Comparison of ENCODE assay signal across 28 cellular contexts in the genomic region with DNA sequence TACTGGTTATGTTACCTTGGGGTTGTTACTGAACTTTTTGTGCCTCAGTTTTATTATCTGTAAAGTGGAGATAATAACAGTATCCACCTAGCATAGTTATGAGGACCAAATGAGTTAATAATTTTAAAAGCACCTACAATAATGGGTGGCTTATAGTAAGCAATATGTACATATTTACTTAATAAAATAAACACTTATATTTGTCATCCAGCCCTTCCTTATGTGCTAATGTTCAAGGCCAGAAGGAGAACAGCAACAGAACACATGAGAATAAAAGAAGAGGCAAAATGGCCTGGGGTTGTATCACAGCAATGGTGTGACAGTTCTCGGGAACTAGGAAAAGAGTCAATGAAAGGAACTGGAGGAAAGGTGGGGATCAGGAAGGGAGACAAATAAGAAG.
"Had no signal": no experiment of that assay in that cellular context is flagged by ENCODE, and none has a peak within 500 bp of the region (broad histone marks: within the 10 kb centered on the region; RNA-seq: fewer than 3 reads in every experiment).

No MANE protein-coding gene starts in this region.

- DNase-seq: activated CD4-positive, alpha-beta T cell treated with anti-CD3 and anti-CD28 coated beads for 36 hours; activated CD4-positive, CD25-positive, alpha-beta regulatory T cell; activated effector memory CD4-positive, alpha-beta T cell treated with Interleukin-2 at 50 U/mL for 16 hours; activated naive CD4-positive, alpha-beta T cell treated with Interleukin-2 at 50 U/mL for 16 hours; activated T-cell treated with anti-CD3 and anti-CD28 coated beads for 4 hours; adrenal gland; aorta; body of pancreas; dermis blood vessel endothelial cell; effector CD4-positive, alpha-beta T cell; foreskin keratinocyte; heart right ventricle; kidney glomerular epithelial cell; mesendoderm; natural killer cell; occipital lobe; stimulated activated CD4-positive, alpha-beta T cell treated with anti-CD3 and anti-CD28 coated beads, Interleukin-15, amount 100 ng/mL, for 24 hours; stimulated activated CD4-positive, alpha-beta T cell treated with anti-CD3 and anti-CD28 coated beads, Interleukin-2, amount 100 ng/mL, for 24 hours; stimulated activated naive B cell treated with anti-CD40 and anti-IgM and Interleukin-4, amounts not matched to agents 10 μg/mL and 1 μg/mL and 100 μg/mL, for 72 hours; stomach; tibial artery had no signal

- H3K9me3 ChIP-seq: adrenal gland, body of pancreas, esophagus muscularis mucosa, heart right ventricle, right atrium auricular region, stomach, suprapubic skin, tibial artery had no signal

- ATAC-seq: activated CD4-positive, alpha-beta T cell treated with anti-CD3 and anti-CD28 coated beads for 36 hours; body of pancreas; foreskin keratinocyte; heart right ventricle; left lobe of liver; natural killer cell; stimulated activated naive B cell treated with anti-CD40 and anti-IgM and Interleukin-4, amounts not matched to agents 10 μg/mL and 1 μg/mL and 100 μg/mL, for 72 hours had no signal

- H3K36me3 ChIP-seq: adrenal gland, esophagus muscularis mucosa, heart right ventricle, neural progenitor cell, right atrium auricular region, stomach, suprapubic skin, tibial artery had no signal

- H3K4me3 ChIP-seq: adrenal gland, body of pancreas, esophagus muscularis mucosa, heart right ventricle, lung, neural progenitor cell, right atrium auricular region, stomach, suprapubic skin, tibial artery had no signal

- H3K4me1 ChIP-seq: adrenal gland, esophagus muscularis mucosa, foreskin keratinocyte, heart right ventricle, right atrium auricular region, suprapubic skin, tibial artery had no signal

- FAIRE-seq: colon had no signal

- H3K27me3 ChIP-seq: adrenal gland, body of pancreas, esophagus muscularis mucosa, foreskin keratinocyte, heart right ventricle, neural progenitor cell, right atrium auricular region, stomach, suprapubic skin, tibial artery had no signal

- H3K27ac ChIP-seq: adrenal gland, body of pancreas, esophagus muscularis mucosa, foreskin keratinocyte, heart right ventricle, neural progenitor cell, right atrium auricular region, stomach, suprapubic skin, tibial artery had no signal
